ENCODE assay signal across 21 cellular contexts in the genomic region with DNA sequence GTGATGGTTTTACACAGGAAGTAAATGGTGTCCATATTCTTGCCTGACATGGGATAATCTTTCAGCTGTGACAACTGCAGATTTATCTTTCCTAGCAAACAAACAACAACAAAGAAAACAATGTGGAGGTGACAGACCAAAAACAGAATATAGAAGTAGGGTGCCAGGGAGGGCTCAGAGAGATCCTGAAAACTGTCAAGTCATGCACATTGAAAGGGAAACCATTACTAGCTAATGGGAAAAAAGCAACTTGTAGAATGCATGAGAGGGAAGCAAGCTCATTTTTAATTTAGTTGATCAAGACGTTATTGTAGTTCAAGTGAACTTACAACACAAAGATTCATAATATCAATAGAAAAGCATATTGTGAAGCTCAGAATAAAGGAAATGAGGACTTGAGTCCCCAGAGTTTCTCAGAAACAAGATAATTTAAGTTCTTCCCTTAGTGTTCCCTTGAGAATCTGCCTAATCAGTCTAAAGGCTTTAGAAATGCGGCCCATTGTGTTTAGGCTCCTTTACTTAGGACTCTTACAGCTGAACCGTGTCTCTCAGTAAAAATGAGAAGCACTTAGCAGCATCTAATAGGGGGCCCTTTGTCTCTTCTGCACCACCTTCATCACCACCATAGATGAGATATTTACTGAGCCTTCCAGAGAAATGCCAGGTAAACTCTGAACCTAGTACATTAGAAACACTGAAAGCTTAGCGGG.
"Had no signal": no experiment of that assay in that cellular context is flagged by ENCODE, and none has a peak within 500 bp of the region (broad histone marks: within the 10 kb centered on the region; RNA-seq: fewer than 3 reads in every experiment).

No MANE protein-coding gene starts in this region.

- H3K9me3 ChIP-seq: esophagus squamous epithelium, gastroesophageal sphincter, heart left ventricle, upper lobe of left lung had no signal

- H3K4me3 Mint-ChIP-seq: activated naive CD8-positive, alpha-beta T cell treated with anti-CD3 and anti-CD28 coated beads for 36 hours; effector memory CD8-positive, alpha-beta T cell; memory B cell; naive B cell had no signal

- DNase-seq: activated CD8-positive, alpha-beta memory T cell treated with anti-CD3 and anti-CD28 coated beads, Interleukin-2, amount 50 U/mL, for 48 hours; activated naive CD4-positive, alpha-beta T cell treated with Interleukin-2 at 50 U/mL for 16 hours; activated naive CD8-positive, alpha-beta T cell treated with anti-CD3 and anti-CD28 coated beads for 36 hours; activated T-cell treated with anti-CD3 and anti-CD28 coated beads, Interleukin-2, amount 50 U/mL, for 48 hours; central memory CD4-positive, alpha-beta T cell; effector memory CD8-positive, alpha-beta T cell; esophagus squamous epithelium; heart left ventricle; left cardiac atrium; naive B cell; retina; stimulated activated CD4-positive, alpha-beta T cell treated with anti-CD3 and anti-CD28 coated beads, Interleukin-2, amount 100 ng/mL, for 48 hours; stimulated activated CD8-positive, alpha-beta memory T cell treated with anti-CD3 and anti-CD28 coated beads, Interleukin-4, amount 100 ng/mL, for 48 hours; stimulated activated naive CD4-positive, alpha-beta T cell; T-helper 9 cell; upper lobe of left lung had no signal

- H3K27ac ChIP-seq: esophagus squamous epithelium, gastroesophageal sphincter, heart left ventricle, upper lobe of left lung had no signal

- H3K27me3 Mint-ChIP-seq: activated naive CD8-positive, alpha-beta T cell treated with anti-CD3 and anti-CD28 coated beads for 36 hours; effector memory CD8-positive, alpha-beta T cell; memory B cell; naive B cell; progenitor cell of endocrine pancreas had no signal

- H3K4me1 Mint-ChIP-seq: activated naive CD8-positive, alpha-beta T cell treated with anti-CD3 and anti-CD28 coated beads for 36 hours; memory B cell; naive B cell had no signal

- H3K4me1 ChIP-seq: esophagus squamous epithelium, gastroesophageal sphincter, heart left ventricle, upper lobe of left lung had no signal

- H3K27me3 ChIP-seq: esophagus squamous epithelium, gastroesophageal sphincter, heart left ventricle, upper lobe of left lung had no signal

- H3K36me3 Mint-ChIP-seq: activated naive CD8-positive, alpha-beta T cell treated with anti-CD3 and anti-CD28 coated beads for 36 hours; memory B cell; naive B cell had no signal

- FAIRE-seq: astrocyte, islet of Langerhans had no signal

- ATAC-seq: effector memory CD8-positive, alpha-beta T cell; gastroesophageal sphincter; heart left ventricle; left cardiac atrium had no signal

- H3K27ac Mint-ChIP-seq: activated naive CD8-positive, alpha-beta T cell treated with anti-CD3 and anti-CD28 coated beads for 36 hours; effector memory CD8-positive, alpha-beta T cell; memory B cell; naive B cell; progenitor cell of endocrine pancreas had no signal

- H3K4me3 ChIP-seq: esophagus squamous epithelium, gastroesophageal sphincter, heart left ventricle, upper lobe of left lung had no signal

- H3K36me3 ChIP-seq: esophagus squamous epithelium, gastroesophageal sphincter, heart left ventricle, upper lobe of left lung had no signal

- H3K9me3 Mint-ChIP-seq: activated naive CD8-positive, alpha-beta T cell treated with anti-CD3 and anti-CD28 coated beads for 36 hours had no signal
